ENCODE assay signal across 8 cellular contexts in the genomic region with DNA sequence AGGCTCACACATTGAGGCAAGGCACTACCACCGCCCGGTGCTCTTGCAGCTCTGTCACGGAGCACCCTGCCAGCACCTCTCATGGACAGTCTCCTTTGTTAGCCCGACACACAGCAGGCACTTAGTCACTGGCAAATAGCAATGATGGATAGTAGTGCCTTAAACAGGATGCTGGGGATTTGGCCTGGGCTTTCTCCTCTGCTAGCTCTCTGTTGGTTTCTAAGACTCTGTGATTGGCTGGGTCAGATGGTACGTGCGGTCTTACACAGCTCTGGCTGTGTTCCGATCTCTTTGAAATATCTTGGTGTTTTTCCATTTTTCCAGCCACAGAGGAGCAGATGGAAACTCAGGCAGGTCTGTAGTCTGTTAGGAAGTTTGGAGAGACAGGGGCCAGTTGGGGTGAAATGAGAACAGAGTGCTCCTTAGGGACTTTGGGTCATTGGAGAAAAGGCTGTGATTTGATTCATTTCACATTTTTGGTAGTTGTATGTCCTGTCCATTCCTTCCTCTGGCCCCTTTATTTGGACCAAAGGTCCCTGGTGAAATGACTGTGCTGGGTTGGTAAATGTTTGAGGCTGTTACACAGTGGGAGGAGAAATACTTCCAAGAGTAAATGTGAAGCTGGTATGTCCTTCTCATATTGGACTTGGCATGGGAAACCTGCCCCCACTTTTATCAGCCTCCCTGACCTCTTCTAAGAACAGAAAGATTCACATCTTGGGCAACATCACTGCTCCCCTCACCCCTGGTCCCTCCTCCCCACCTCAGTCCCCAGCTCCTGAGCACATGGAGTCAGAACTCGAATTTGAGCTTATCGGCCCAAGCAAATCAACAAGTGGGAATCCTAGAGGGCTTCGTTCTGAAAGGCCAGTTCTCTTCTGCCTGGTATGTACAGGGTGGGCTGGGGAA. TPM values are rescaled to one million over a fixed set of nuclear protein-coding genes. Genes with fewer than 3 reads are reported as not detected.
DNase-seq lines count a peak whose midpoint lies in the region; ATAC-seq, FAIRE-seq and TF ChIP-seq lines count a peak whose summit lies in the region.
"Had no signal": no experiment of that assay in that cellular context is flagged by ENCODE, and none has a peak within 500 bp of the region (broad histone marks: within the 10 kb centered on the region; RNA-seq: fewer than 3 reads in every experiment).

No MANE protein-coding gene starts in this region.

- no peak for FAIRE-seq in keratinocyte (lab: Jason Lieb, UNC)
- FAIRE-seq: K562 had no signal

- peaks cover 6% of the 10 kb centered on the region for H3K9me1 ChIP-seq in keratinocyte (ENCODE audit: control insufficient read depth, extremely low read depth, insufficient read depth, low read length)

- H2AFZ ChIP-seq in keratinocyte (ENCODE audit: control insufficient read depth, low read length), result no peak overlapping the region

- no peaks in the 10 kb centered on the region for H3K9me3 ChIP-seq in keratinocyte (ENCODE audit: control insufficient read depth, low read depth, low read length)

- peak overlapping the region; percentile 88 for H3K4me2 ChIP-seq in keratinocyte (ENCODE audit: control insufficient read depth, extremely low read depth, insufficient read depth, low read depth, low read length)

- 31 to 56% (median 46%) methylated on average over 10 of the region's 10 CpGs for WGBS in adipose tissue, 3 donors

- ATAC-seq in HG03439 (IDR thresholded peaks at IDR 0.05; ENCODE audit: unreplicated experiment), result no peak
- ATAC-seq in HG03520 (IDR thresholded peaks at IDR 0.05; ENCODE audit: unreplicated experiment), result no peak
- ATAC-seq: K562 had no signal

- H3K36me3 ChIP-seq in keratinocyte (ENCODE audit: control insufficient read depth in 2 of 2, extremely low read depth in 1 of 2, insufficient read depth in 2 of 2, low read length in 2 of 2), result peaks cover 0 to 7% of the 10 kb centered on the region in 2 experiments

- TF ChIP-seq CTCF in keratinocyte (optimal IDR thresholded peaks at IDR 0.05 in 1 of 3, IDR thresholded peaks at IDR 0.05 in 1 of 3, conservative IDR thresholded peaks at IDR 0.05 in 1 of 3; ENCODE audit: extremely low read depth in 1 of 3, insufficient read depth in 2 of 3, low read length in 3 of 3), result no peak

- H3K4me1 ChIP-seq in keratinocyte (ENCODE audit: control insufficient read depth, extremely low read depth, insufficient read depth, low read length), result peaks cover 52% of the 10 kb centered on the region

- H4K20me1 ChIP-seq in keratinocyte (ENCODE audit: control insufficient read depth, extremely low read depth, insufficient read depth, low read length), result no peaks in the 10 kb centered on the region

- DNase-seq in HT-29 (ENCODE audit: low spot score) (peak; percentile 7), keratinocyte (ENCODE audit: low read depth, low spot score) (no peak)
- DNase-seq in stimulated activated CD4-positive, alpha-beta T cell treated with anti-CD3 and anti-CD28 coated beads, Interleukin-12 subunit alpha, Interleukin-12 subunit beta, amount 100 ng/mL, for 4 hours, result no peak

- H3K4me3 ChIP-seq in keratinocyte (ENCODE audit: control insufficient read depth in 2 of 3, extremely low read depth in 1 of 3, insufficient read depth in 2 of 3, low read depth in 1 of 3, low read length in 3 of 3), result no peak overlapping the region
- H3K4me3 ChIP-seq: K562 had no signal

- dilution Hi-C loops in keratinocyte (cut with MboI; ENCODE audit: extremely low pct_ligation_motif_present, low sequenced_read_pairs), result no loop called here

- no peaks in the 10 kb centered on the region for H3K27me3 ChIP-seq in keratinocyte (ENCODE audit: control insufficient read depth, extremely low read depth, insufficient read depth, low read length)

- peak overlapping the region; percentile 0 for H3K9ac ChIP-seq in keratinocyte (ENCODE audit: control insufficient read depth, extremely low read depth, insufficient read depth, low read length)

- H3K79me2 ChIP-seq in keratinocyte (ENCODE audit: control insufficient read depth, insufficient read depth, low read length), result peaks cover 57% of the 10 kb centered on the region

- H3K27ac ChIP-seq in adipose tissue (ENCODE audit: low read depth, low read length) (peak overlapping the region; percentile 45), keratinocyte (ENCODE audit: control insufficient read depth, insufficient read depth, low read length) (peak overlapping the region; percentile 89), temporal lobe (ENCODE audit: low read depth, low read length) (peak overlapping the region; percentile 41)

RNA-seq across cellular contexts. Expression of gene SMIM3, which starts 3.4 kb away (rescaled TPM):
- 13.4 and 18.6 TPM in 2 replicates for total RNA-seq in HT-29 (2014; rRNA removed; shearing (Covaris generic))
- polyA plus RNA-seq in adipose tissue, result 100 to 1,000 TPM in 2 of 3 donors, 10 to 100 TPM in 1; 31.7 to 152 (median 114) TPM
- 21.1 to 37.0 TPM (median 29.7 TPM) in 3 replicates for polyA plus RNA-seq in keratinocyte
- polyA plus RNA-seq in keratinocyte (2011; ENCODE audit: low read depth), result 18.5 TPM
- polyA plus RNA-seq in keratinocyte (2011; cell fraction: cytosol; rRNA removed), result 32.6 and 36.5 TPM in 2 replicates
- 15.8 and 17.0 TPM in 2 replicates for polyA plus RNA-seq in keratinocyte (2011; cell fraction: nucleus; rRNA removed)
- 19.2 TPM in 2 replicates for polyA plus RNA-seq in keratinocyte (2012; ENCODE audit: low replicate concordance)
- 11.4 to 14.1 TPM (median 12.1 TPM) in 3 replicates for polyA minus RNA-seq in keratinocyte
- polyA minus RNA-seq in keratinocyte (2011; cell fraction: cytosol; rRNA and poly(A)+ RNA removed), result 12.9 TPM
- polyA minus RNA-seq in keratinocyte (2011; cell fraction: nucleus; rRNA and poly(A)+ RNA removed), result 3.0 and 4.4 TPM in 2 replicates
- 2.5 TPM for total RNA-seq in temporal lobe

RNA-seq across cellular contexts. Expression of gene DCTN4, which starts 23.1 kb away (rescaled TPM):
- total RNA-seq in HT-29 (2014; rRNA removed; shearing (Covaris generic)), result 26.1 and 30.6 TPM in 2 replicates
- polyA plus RNA-seq in adipose tissue (10 to 100 TPM; 22.5 to 24.3 (median 23.1) TPM), keratinocyte (37.7 to 46.4 TPM (median 44.3 TPM) in 3 replicates)
- 32.4 TPM for polyA plus RNA-seq in keratinocyte (2011; ENCODE audit: low read depth)
- polyA plus RNA-seq in keratinocyte (2011; cell fraction: cytosol; rRNA removed), result 42.2 and 56.1 TPM in 2 replicates
- polyA plus RNA-seq in keratinocyte (2011; cell fraction: nucleus; rRNA removed), result 48.2 and 48.7 TPM in 2 replicates
- 19.1 and 26.3 TPM in 2 replicates for polyA plus RNA-seq in keratinocyte (2012; ENCODE audit: low replicate concordance)
- polyA minus RNA-seq in keratinocyte, result 55.7 to 69.8 TPM (median 68.1 TPM) in 3 replicates
- 32.0 TPM for polyA minus RNA-seq in keratinocyte (2011; cell fraction: cytosol; rRNA and poly(A)+ RNA removed)
- 35.3 and 58.6 TPM in 2 replicates for polyA minus RNA-seq in keratinocyte (2011; cell fraction: nucleus; rRNA and poly(A)+ RNA removed)
- total RNA-seq in temporal lobe, result 84.6 TPM
